6 cellular contexts compared by ENCODE assay signal in genomic region chr11:45635907-45636306, GRCh38. TPM values are rescaled to one million over a fixed set of nuclear protein-coding genes. Genes with fewer than 3 reads are reported as not detected.
"Had no signal": no experiment of that assay in that cellular context is flagged by ENCODE, and none has a peak within 500 bp of the region (broad histone marks: within the 10 kb centered on the region; RNA-seq: fewer than 3 reads in every experiment).

No MANE protein-coding gene starts in this region.

- H3K4me3 ChIP-seq: K562 had no signal

- ATAC-seq: HepG2, K562 had no signal

- H3K4me1 Mint-ChIP-seq: IgD-negative memory B cell had no signal

- H3K4me3 Mint-ChIP-seq: IgD-negative memory B cell had no signal

- H3K27ac Mint-ChIP-seq: IgD-negative memory B cell had no signal

- DNase-seq: IMR-90 had no signal

- H3K27ac ChIP-seq: HL-60 had no signal

RNA-seq across cellular contexts. Expression of gene CHST1, which starts 29.5 kb away (rescaled TPM):
- total RNA-seq: HepG2, HT-29, IMR-90 had no signal
- polyA plus RNA-seq: HepG2, IgD-negative memory B cell had no signal
